Comparison of ENCODE assay signal across 12 cellular contexts in the genomic region with DNA sequence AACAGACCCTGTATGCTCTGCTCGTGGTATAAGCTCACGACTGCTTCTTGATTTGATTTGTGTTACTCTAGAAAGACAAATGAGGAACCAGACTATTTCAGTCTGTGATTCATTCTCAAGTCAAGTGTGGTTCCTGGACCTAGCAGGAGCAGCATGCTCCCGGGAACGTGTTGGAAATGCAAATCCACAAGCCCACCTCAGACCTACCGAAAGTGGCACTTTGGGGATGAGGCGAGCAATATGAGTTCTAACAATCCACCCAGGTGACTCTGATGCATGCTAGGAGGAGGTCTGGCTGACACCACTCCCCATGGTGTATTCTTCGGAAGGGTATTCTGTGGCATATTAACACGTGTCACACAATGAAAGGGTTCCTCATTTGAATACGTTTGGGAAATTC. TPM values are rescaled to one million over a fixed set of nuclear protein-coding genes. Genes with fewer than 3 reads are reported as not detected.
DNase-seq lines count a peak whose midpoint lies in the region; ATAC-seq, FAIRE-seq and TF ChIP-seq lines count a peak whose summit lies in the region.
"Had no signal": no experiment of that assay in that cellular context is flagged by ENCODE, and none has a peak within 500 bp of the region (broad histone marks: within the 10 kb centered on the region; RNA-seq: fewer than 3 reads in every experiment).

No MANE protein-coding gene starts in this region.

- H3K27me3 Mint-ChIP-seq in nephron progenitor cell (ENCODE audit: low read depth, poor library complexity) = peaks cover 10% of the 10 kb centered on the region

- DNase-seq in GM12891 (ENCODE audit: insufficient read length, low spot score) (no peak), GM10248 (ENCODE audit: extremely low spot score) (no peak), nephron progenitor cell (no peak), pons (ENCODE audit: low spot score) (no peak)
- no peak for DNase-seq in stimulated activated CD4-positive, alpha-beta T cell treated with anti-CD3 and anti-CD28 coated beads, Interleukin-4, amount 100 ng/mL, for 4 hours
- DNase-seq: activated T-cell treated with anti-CD3 and anti-CD28 coated beads, Interleukin-2, amount 50 U/mL, for 72 hours; GF-D8; NCI-H510A; SIG-M5 had no signal

- no peaks in the 10 kb centered on the region for H3K36me3 Mint-ChIP-seq in nephron progenitor cell (ENCODE audit: low read depth)

- ATAC-seq in GM19438 (IDR thresholded peaks at IDR 0.05; ENCODE audit: low read depth, unreplicated experiment) = peak; percentile 84
- peak; percentile 76 for ATAC-seq in HG02840 (IDR thresholded peaks at IDR 0.05; ENCODE audit: low FRiP score, unreplicated experiment)
- peak; percentile 70 for ATAC-seq in HG03571 (IDR thresholded peaks at IDR 0.05; ENCODE audit: unreplicated experiment)
- ATAC-seq: activated T-cell treated with anti-CD3 and anti-CD28 coated beads, Interleukin-2, amount 50 U/mL, for 72 hours had no signal

- no peak for TF ChIP-seq POLR2A in GM12891 (IDR thresholded peaks at IDR 0.05; ENCODE audit: low read depth, low read length)

- peaks cover 13% of the 10 kb centered on the region for H3K4me1 Mint-ChIP-seq in nephron progenitor cell

- no peak overlapping the region for H3K27ac Mint-ChIP-seq in nephron progenitor cell
- H3K27ac Mint-ChIP-seq: activated T-cell treated with anti-CD3 and anti-CD28 coated beads, Interleukin-2, amount 50 U/mL, for 72 hours had no signal

- TF ChIP-seq CTCF in GM10248 (IDR thresholded peaks at IDR 0.05; ENCODE audit: control extremely low read depth, extremely low read depth, low read depth, missing control alignments) (no peak), nephron progenitor cell (IDR thresholded peaks at IDR 0.05) (no peak)

- POLR2A ChIA-PET in GM10248 (lab: Yijun Ruan, JAX) = no interaction called here

- H3K4me3 Mint-ChIP-seq in nephron progenitor cell = no peak overlapping the region
- H3K4me3 Mint-ChIP-seq: activated T-cell treated with anti-CD3 and anti-CD28 coated beads, Interleukin-2, amount 50 U/mL, for 72 hours had no signal

- CTCF ChIA-PET in GM10248 (lab: Yijun Ruan, JAX) = interaction anchor here (0.9 to 1.5 kb wide), 2 partner anchors 17 to 38 kb away, joined by 3 to 5 read pairs; no protein-coding TSS in a partner anchor

- no peaks in the 10 kb centered on the region for H3K9me3 Mint-ChIP-seq in nephron progenitor cell
- H3K9me3 Mint-ChIP-seq: activated T-cell treated with anti-CD3 and anti-CD28 coated beads, Interleukin-2, amount 50 U/mL, for 72 hours had no signal

- FAIRE-seq in GM12891 (lab: Jason Lieb, UNC) = peak; percentile 90

TF ChIP-seq in GM12891, 5 proteins besides CTCF, POLR2A, EP300 and RAD21:
- peak; percentile 56; the same call in 1 of the 2 replicates for TF ChIP-seq POU2F2 (IDR thresholded peaks at IDR 0.05; ENCODE audit: low read depth, low read length)
- no peak for TF ChIP-seq TAF1 (IDR thresholded peaks at IDR 0.05; ENCODE audit: low read depth, low read length)
- no peak for TF ChIP-seq POLR2AphosphoS5 (IDR thresholded peaks at IDR 0.05; ENCODE audit: low read depth, low read length)
- peak; percentile 85 for TF ChIP-seq SPI1 (IDR thresholded peaks at IDR 0.05; ENCODE audit: low read depth, low read length)
- TF ChIP-seq PAX5 (IDR thresholded peaks at IDR 0.05; ENCODE audit: insufficient read depth, low read length, severe bottlenecking) = no peak
TF ChIP-seq in GM12891: peak in this region for 2.

RNA-seq across cellular contexts. Expression of a gene that starts 59.5 kb away (rescaled TPM):
- 18.8 TPM for polyA plus RNA-seq in GM12891 (2012; ENCODE audit: low read depth, missing spikeins)
